Comparison of ENCODE assay signal across 11 cellular contexts in genomic region chr12:85425349-85425612, GRCh38.
DNase-seq lines count a peak whose midpoint lies in the region; ATAC-seq and TF ChIP-seq lines count a peak whose summit lies in the region.
"Had no signal": no experiment of that assay in that cellular context is flagged by ENCODE, and none has a peak within 500 bp of the region (broad histone marks: within the 10 kb centered on the region; RNA-seq: fewer than 3 reads in every experiment).

No MANE protein-coding gene starts in this region.

- H3K4me3 ChIP-seq in HCT116 (replicated peaks in 1 of 2; ENCODE audit: low read depth in 1 of 2, low read length in 2 of 2) (no peak overlapping the region), MM.1S (ENCODE audit: low read length) (0 out of 2 replicates have a peak overlapping the region, but pooled peaks have one; percentile 56), SK-N-MC (peak overlapping the region; percentile 55), mesenchymal stem cell (ENCODE audit: insufficient read depth in 1 of 2, low read depth in 1 of 2, low read length in 2 of 2) (no peak overlapping the region)
- H3K4me3 ChIP-seq: K562 had no signal

- no peak overlapping the region for H2BK12ac ChIP-seq in mesenchymal stem cell (ENCODE audit: low read length in 2 of 2)

- no peak for TF ChIP-seq RAD21 in HCT116 (IDR thresholded peaks at IDR 0.05; ENCODE audit: low read depth)

- no peak overlapping the region for H2BK120ac ChIP-seq in mesenchymal stem cell (ENCODE audit: low read depth, low read length)

- peaks cover 12% of the 10 kb centered on the region for H3F3A ChIP-seq in MM.1S (ENCODE audit: insufficient read depth, low read length)

- DNase-seq in HCT116 (ENCODE audit: low read depth, low spot score) (no peak), MM.1S (no peak), SK-N-MC (ENCODE audit: low read depth, low spot score) (no peak), mesenchymal stem cell (no peak), NCI-H345 treated with DMSO at 0.1 percent for 48 hours (lab: John Stamatoyannopoulos, UW; ENCODE audit: unreplicated experiment) (no peak), HPDE6-E6E7 (ENCODE audit: extremely low spot score) (no peak)
- DNase-seq in activated CD4-positive, alpha-beta memory T cell treated with anti-CD3 and anti-CD28 coated beads for 36 hours = no peak
- DNase-seq: CD8-positive, alpha-beta T cell; COR-L47 had no signal

- no peak overlapping the region for H2BK5ac ChIP-seq in mesenchymal stem cell (ENCODE audit: low read depth, low read length, poor library complexity, severe bottlenecking)

- no peaks in the 10 kb centered on the region for H3K27me3 ChIP-seq in HCT116 (ENCODE audit: insufficient read depth, low read length)
- no peaks in the 10 kb centered on the region for H3K27me3 ChIP-seq in MM.1S (replicated peaks; ENCODE audit: insufficient read depth, low read length)
- peaks cover 0 to 10% of the 10 kb centered on the region in 2 experiments for H3K27me3 ChIP-seq in mesenchymal stem cell (ENCODE audit: control insufficient read depth in 1 of 2, insufficient read depth in 1 of 2, low read length in 2 of 2)

- H3K4me1 Mint-ChIP-seq in activated CD4-positive, alpha-beta memory T cell treated with anti-CD3 and anti-CD28 coated beads for 36 hours (ENCODE audit: low read depth) = no peaks in the 10 kb centered on the region

- H3K14ac ChIP-seq in mesenchymal stem cell (ENCODE audit: low read length in 2 of 2) = no peak overlapping the region

- H3K9me3 Mint-ChIP-seq in activated CD4-positive, alpha-beta memory T cell treated with anti-CD3 and anti-CD28 coated beads for 36 hours = peaks cover 3% of the 10 kb centered on the region
- H3K9me3 Mint-ChIP-seq: CD14-positive monocyte had no signal

- H3K18ac ChIP-seq in mesenchymal stem cell (ENCODE audit: low read depth in 1 of 2, low read length in 2 of 2) = no peak overlapping the region

- TF ChIP-seq CTCF in HCT116 (IDR thresholded peaks at IDR 0.05 in 2 of 3, conservative IDR thresholded peaks at IDR 0.05 in 1 of 3; ENCODE audit: borderline replicate concordance in 1 of 3, insufficient read depth in 1 of 3, low read depth in 2 of 3, low read length in 2 of 3) (no peak), MM.1S (IDR thresholded peaks at IDR 0.05; ENCODE audit: low read length) (no peak)

- H3K27ac ChIP-seq in HCT116 (ENCODE audit: low read depth, low read length) (no peak overlapping the region), MM.1S (ENCODE audit: low read length) (peak overlapping the region; percentile 69; the same call in 1 of the 2 replicates), SK-N-MC (peak overlapping the region; percentile 57; the same call in 1 of the 2 replicates), mesenchymal stem cell (ENCODE audit: low read length, poor library complexity, severe bottlenecking) (no peak overlapping the region)

- H4K20me1 ChIP-seq in HCT116 (ENCODE audit: insufficient read depth) (no peaks in the 10 kb centered on the region), MM.1S (ENCODE audit: insufficient read depth, low read length) (no peaks in the 10 kb centered on the region)

- CTCF ChIA-PET in HCT116 (lab: Charles Lee) = interaction anchor here (0.7 to 2.1 kb wide), 13 partner anchors 9 to 526 kb away, joined by 3 to 14 read pairs (median 5); no protein-coding TSS in a partner anchor
- CTCF ChIA-PET in activated CD4-positive, alpha-beta memory T cell treated with anti-CD3 and anti-CD28 coated beads for 36 hours (lab: Charles Lee) = interaction anchor here (0.6 to 1.3 kb wide), 5 partner anchors 442 to 498 kb away, joined by 3 to 5 read pairs (median 3); partner anchors contain the start of gene NTS

- H3K4me2 ChIP-seq in HCT116 (ENCODE audit: low read length) = no peak overlapping the region
- peak overlapping the region; percentile 82; the same call in 1 of the 2 replicates for H3K4me2 ChIP-seq in MM.1S (ENCODE audit: low read depth, low read length)
- H3K4me2 ChIP-seq in mesenchymal stem cell (ENCODE audit: low read length, poor library complexity, severe bottlenecking) = no peak overlapping the region

- H3K27ac Mint-ChIP-seq in activated CD4-positive, alpha-beta memory T cell treated with anti-CD3 and anti-CD28 coated beads for 36 hours = no peak overlapping the region
- H3K27ac Mint-ChIP-seq: CD14-positive monocyte; CD8-positive, alpha-beta T cell had no signal

- H3K9me3 ChIP-seq in HCT116 (ENCODE audit: control insufficient read depth in 1 of 2, insufficient read depth in 1 of 2, low read depth in 1 of 2, low read length in 2 of 2) (no peaks in the 10 kb centered on the region), MM.1S (replicated peaks; ENCODE audit: insufficient read depth, low read length) (no peaks in the 10 kb centered on the region), SK-N-MC (ENCODE audit: low read depth, low read length) (no peaks in the 10 kb centered on the region), mesenchymal stem cell (ENCODE audit: control insufficient read depth, low read length) (no peaks in the 10 kb centered on the region)

- H3K23ac ChIP-seq in mesenchymal stem cell (ENCODE audit: low read length in 2 of 2) = no peak overlapping the region

- no peak overlapping the region for H3K9ac ChIP-seq in HCT116 (ENCODE audit: low read length)
- peak overlapping the region; percentile 44; the same call in 1 of the 2 replicates for H3K9ac ChIP-seq in MM.1S (ENCODE audit: low read length)
- no peak overlapping the region for H3K9ac ChIP-seq in SK-N-MC (ENCODE audit: insufficient read length)
- peak overlapping the region; percentile 66 for H3K9ac ChIP-seq in mesenchymal stem cell (ENCODE audit: low read length)

- WGBS in mesenchymal stem cell = no CpG with 5 or more reads among the region's 1 CpG

- no peaks in the 10 kb centered on the region for H3K36me3 Mint-ChIP-seq in activated CD4-positive, alpha-beta memory T cell treated with anti-CD3 and anti-CD28 coated beads for 36 hours
- H3K36me3 Mint-ChIP-seq: CD14-positive monocyte; CD8-positive, alpha-beta T cell had no signal

- no peaks in the 10 kb centered on the region for H3K79me2 ChIP-seq in HCT116 (ENCODE audit: insufficient read depth, low read length)
- no peaks in the 10 kb centered on the region for H3K79me2 ChIP-seq in MM.1S (ENCODE audit: low read length)

- H3K4me1 ChIP-seq in HCT116 (ENCODE audit: control insufficient read depth in 1 of 2, insufficient read depth in 2 of 2, low read length in 2 of 2) (no peaks in the 10 kb centered on the region), MM.1S (ENCODE audit: low read length) (no peaks in the 10 kb centered on the region), mesenchymal stem cell (ENCODE audit: control insufficient read depth, insufficient read depth, low read depth, low read length) (no peaks in the 10 kb centered on the region)

- RAD21 ChIA-PET in HCT116 (lab: Charles Lee; ENCODE audit: low non-redundant PET in 1 of 2, low total read pairs in 2 of 2, uncharacterized antibody in 2 of 2, unreplicated experiment in 2 of 2) = no interaction called here

- BruUV-seq in HCT116 (replicated peaks; lab: Mats Ljungman, UMichigan) = no TSS peak

- H2AK5ac ChIP-seq in mesenchymal stem cell (ENCODE audit: low read length, severe bottlenecking) = no peak overlapping the region

- no peak for ATAC-seq in HCT116
- ATAC-seq: CD8-positive, alpha-beta T cell; K562 had no signal

- H3K4ac ChIP-seq in mesenchymal stem cell (ENCODE audit: low read depth in 1 of 2, low read length in 2 of 2) = no peak overlapping the region

- H4K8ac ChIP-seq in mesenchymal stem cell (ENCODE audit: low read length) = no peak overlapping the region

- intact Hi-C loops in HCT116 (cut with micrococcal nuclease) = no loop called here
- intact Hi-C loops in activated CD4-positive, alpha-beta memory T cell treated with anti-CD3 and anti-CD28 coated beads for 36 hours (cut with micrococcal nuclease) = loop anchor here (10.0 kb wide), 1 partner anchor 350 kb away; no protein-coding TSS in a partner anchor

- POLR2A ChIA-PET in HCT116 (lab: Charles Lee) = interaction anchor here (0.6 kb wide), 1 partner anchor 41 kb away, joined by 3 read pairs; no protein-coding TSS in a partner anchor
- POLR2A ChIA-PET in activated CD4-positive, alpha-beta memory T cell treated with anti-CD3 and anti-CD28 coated beads for 36 hours (lab: Charles Lee) = no interaction called here

- no peak overlapping the region for H2BK15ac ChIP-seq in mesenchymal stem cell (ENCODE audit: low read depth, poor library complexity, severe bottlenecking)

- H3K36me3 ChIP-seq in HCT116 (ENCODE audit: control insufficient read depth in 1 of 2, insufficient read depth in 2 of 2, low read length in 2 of 2) (no peaks in the 10 kb centered on the region), MM.1S (replicated peaks; ENCODE audit: insufficient read depth, low read length) (no peaks in the 10 kb centered on the region), SK-N-MC (ENCODE audit: insufficient read depth, low read length) (no peaks in the 10 kb centered on the region), mesenchymal stem cell (ENCODE audit: control insufficient read depth in 1 of 2, insufficient read depth in 2 of 2, low read depth in 1 of 2, low read length in 2 of 2) (no peaks in the 10 kb centered on the region)

- H3K4me3 Mint-ChIP-seq in activated CD4-positive, alpha-beta memory T cell treated with anti-CD3 and anti-CD28 coated beads for 36 hours = no peak overlapping the region
- H3K4me3 Mint-ChIP-seq: CD8-positive, alpha-beta T cell had no signal

- no peak overlapping the region for H4K91ac ChIP-seq in mesenchymal stem cell (ENCODE audit: low read length)

- no peak for TF ChIP-seq POLR2A in HCT116 (IDR thresholded peaks at IDR 0.05; ENCODE audit: borderline replicate concordance, extremely low read depth, insufficient read depth, insufficient read length)

- no peaks in the 10 kb centered on the region for H3K79me1 ChIP-seq in mesenchymal stem cell (replicated peaks; ENCODE audit: low read length, poor library complexity, severe bottlenecking)

- no peaks in the 10 kb centered on the region for H3K27me3 Mint-ChIP-seq in activated CD4-positive, alpha-beta memory T cell treated with anti-CD3 and anti-CD28 coated beads for 36 hours

- H3K9me2 ChIP-seq in HCT116 (ENCODE audit: insufficient read depth) = no peaks in the 10 kb centered on the region
- no peaks in the 10 kb centered on the region for H3K9me2 ChIP-seq in MM.1S (replicated peaks; ENCODE audit: insufficient read depth, low read length)

- H2AFZ ChIP-seq in HCT116 (ENCODE audit: low read depth, low read length, poor library complexity, severe bottlenecking) = peak overlapping the region; percentile 79
- peak overlapping the region; percentile 63; the same call in 1 of the 2 replicates for H2AFZ ChIP-seq in MM.1S (ENCODE audit: low read length)
- H2AFZ ChIP-seq in mesenchymal stem cell (ENCODE audit: low read depth, low read length) = no peak overlapping the region

TF ChIP-seq in HCT116, 20 proteins besides CTCF, POLR2A, EP300 and RAD21 (continues in another document):
- no peak for TF ChIP-seq SP1 (IDR thresholded peaks at IDR 0.05; ENCODE audit: low read depth)
- TF ChIP-seq ZFX (IDR thresholded peaks at IDR 0.05) = no peak
- no peak for TF ChIP-seq YY1 (IDR thresholded peaks at IDR 0.05; ENCODE audit: extremely low read depth, insufficient replicate concordance, low read depth, low read length)
- TF ChIP-seq FOSL1 (IDR thresholded peaks at IDR 0.05; ENCODE audit: low read depth) = no peak
- no peak for TF ChIP-seq ZNF274 (IDR thresholded peaks at IDR 0.05; ENCODE audit: low read depth, low read length)
- no peak for TF ChIP-seq SRF (IDR thresholded peaks at IDR 0.05; ENCODE audit: low read depth)
- no peak for TF ChIP-seq EZH2phosphoT487 (IDR thresholded peaks at IDR 0.05; ENCODE audit: borderline replicate concordance)

Comparison
In these comparisons a context has a peak if more than half of its experiments do, and no peak if none do; other contexts are left out.
1. H3K27ac ChIP-seq: peak in MM.1S (single experiment) and SK-N-MC (single experiment); none in HCT116 (single experiment) and mesenchymal stem cell (single experiment).
2. H3K4me3 ChIP-seq: peak in MM.1S (single experiment) and SK-N-MC (single experiment); none in HCT116 (0 of 2) and mesenchymal stem cell (0 of 2).
3. H3K9ac ChIP-seq: peak in MM.1S (single experiment) and mesenchymal stem cell (single experiment); none in HCT116 (single experiment) and SK-N-MC (single experiment).